Comparison of ENCODE assay signal across 12 cellular contexts in the genomic region with DNA sequence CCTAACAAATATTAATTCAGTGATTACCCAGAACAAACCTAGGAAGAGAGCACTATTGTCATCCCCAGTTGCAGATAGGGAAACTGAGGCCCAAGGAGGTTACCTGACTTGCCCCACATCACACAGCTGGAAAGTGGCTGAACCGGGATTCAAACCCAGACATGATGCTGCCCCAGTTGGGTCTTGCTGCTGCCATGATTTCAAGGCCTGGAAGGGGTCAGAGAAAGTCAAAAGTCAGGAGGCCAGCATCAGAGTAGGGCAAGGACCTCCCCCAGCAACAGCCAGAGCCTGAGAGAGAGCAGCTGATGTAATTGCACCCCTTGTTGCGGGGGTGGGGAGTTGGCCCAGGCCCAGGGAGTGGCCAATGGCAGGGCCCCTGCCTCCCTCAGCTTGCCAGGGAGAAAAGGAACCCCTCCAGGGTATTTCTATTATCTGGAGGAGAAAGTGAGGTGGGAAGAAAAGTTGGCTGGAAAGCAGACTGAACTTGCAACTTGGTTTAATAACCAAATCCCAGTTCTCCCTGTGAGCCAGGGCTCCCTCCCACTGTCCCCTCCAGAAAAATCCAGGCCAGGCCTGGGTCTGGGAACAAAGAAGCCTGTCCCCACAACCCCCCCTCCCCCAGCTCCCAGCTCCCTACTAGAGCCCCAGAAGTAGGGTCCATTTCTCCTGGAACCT.
DNase-seq lines count a peak whose midpoint lies in the region; ATAC-seq, FAIRE-seq and TF ChIP-seq lines count a peak whose summit lies in the region.
"Had no signal": no experiment of that assay in that cellular context is flagged by ENCODE, and none has a peak within 500 bp of the region (broad histone marks: within the 10 kb centered on the region; RNA-seq: fewer than 3 reads in every experiment).

No MANE protein-coding gene starts in this region.

- no peak overlapping the region for H2BK5ac ChIP-seq in H9 (ENCODE audit: insufficient read length, low read length)

- H4K8ac ChIP-seq in H9 (replicated peaks; ENCODE audit: insufficient read length, low read depth, low read length), result no peak overlapping the region

- intact Hi-C loops in GM12878 (cut with micrococcal nuclease; ENCODE audit: unreplicated experiment) (no loop called here), stomach (cut with DNase I; ENCODE audit: low total_unique reads) (no loop called here)

- peaks cover 2% of the 10 kb centered on the region; the same call in 1 of the 2 replicates for H3K27me3 Mint-ChIP-seq in H9 (ENCODE audit: low read depth)

- no peak overlapping the region for H2BK15ac ChIP-seq in H9 (ENCODE audit: low read depth, low read length)

- POLR2A ChIA-PET in GM12878 (lab: Charles Lee), result interaction anchor here (0.6 to 1.4 kb wide), 2 partner anchors 10 to 15 kb away, joined by 4 read pairs; no protein-coding TSS in a partner anchor

- H2AK5ac ChIP-seq in H9 (ENCODE audit: insufficient read length, low read length), result no peak overlapping the region

- no peak overlapping the region for H3T11ph ChIP-seq in H9 (ENCODE audit: low read length)

- H3K27me3 ChIP-seq in H9 (ENCODE audit: insufficient read depth, low read length) (no peaks in the 10 kb centered on the region), GM12878 (replicated peaks in 1 of 2; ENCODE audit: control insufficient read depth in 2 of 2, insufficient read depth in 2 of 2, low read length in 1 of 2) (no peaks in the 10 kb centered on the region), iPS-20b (ENCODE audit: insufficient read depth, low read length) (no peaks in the 10 kb centered on the region), stomach (no peaks in the 10 kb centered on the region)
- H3K27me3 ChIP-seq: foreskin keratinocyte had no signal

- no peak overlapping the region for H3K4ac ChIP-seq in H9 (ENCODE audit: low read depth, low read length)

- no peak overlapping the region for H3K14ac ChIP-seq in H9 (ENCODE audit: insufficient read depth, low read length)

- no peaks in the 10 kb centered on the region for H3K36me3 Mint-ChIP-seq in H9 (ENCODE audit: insufficient read depth in 1 of 3, low read depth in 3 of 3)

- no peak overlapping the region for H3K56ac ChIP-seq in H9 (ENCODE audit: insufficient read length, low read depth, low read length)

- no peak overlapping the region for H3K9ac ChIP-seq in H9 (ENCODE audit: extremely low read depth, insufficient read length, low read length)
- no peak overlapping the region for H3K9ac ChIP-seq in GM12878 (ENCODE audit: control insufficient read depth, insufficient read depth, low read length)
- peak overlapping the region; percentile 25; the same call in 1 of the 2 replicates for H3K9ac ChIP-seq in iPS-20b (ENCODE audit: low read depth, low read length)

- no peak overlapping the region for H2BK12ac ChIP-seq in H9 (ENCODE audit: insufficient read length, low read depth, low read length)

- no peak overlapping the region for H2BK20ac ChIP-seq in H9 (ENCODE audit: low read depth, low read length, poor library complexity, severe bottlenecking)

- H3K23me2 ChIP-seq in H9 (ENCODE audit: insufficient read length, low read depth, low read length, poor library complexity, severe bottlenecking), result no peaks in the 10 kb centered on the region

- H3K4me2 ChIP-seq in H9 (ENCODE audit: insufficient read depth, insufficient read length, low read length), result no peak overlapping the region
- no peak overlapping the region for H3K4me2 ChIP-seq in GM12878 (ENCODE audit: control insufficient read depth, insufficient read depth)

- H3K4me3 ChIP-seq in GM12878, result no peak overlapping the region
- no peak overlapping the region for H3K4me3 ChIP-seq in iPS-20b (ENCODE audit: low read length)
- H3K4me3 ChIP-seq in stomach, result no peak overlapping the region

- H3K4me1 Mint-ChIP-seq in H9, result peaks cover 40 to 42% of the 10 kb centered on the region in 2 experiments

- no peak overlapping the region for H3K4me3 Mint-ChIP-seq in H9

- RAD21 ChIA-PET in GM12878 (lab: Charles Lee; ENCODE audit: unreplicated experiment), result interaction anchor here (0.6 to 1.6 kb wide), 4 partner anchors 30 to 136 kb away, joined by 3 to 5 read pairs (median 3); no protein-coding TSS in a partner anchor

- peak overlapping the region in 1 of 3 experiments; percentile 46; a peak in 3 of 7 replicates for H3K27ac Mint-ChIP-seq in H9

- no peak overlapping the region for H2BK120ac ChIP-seq in H9 (ENCODE audit: low read depth, low read length, poor library complexity, severe bottlenecking)

- TF ChIP-seq POLR2A in GM12878 (IDR thresholded peaks at IDR 0.05; ENCODE audit: low read depth, low read length) (no peak), stomach (IDR thresholded peaks at IDR 0.05) (no peak)

- H2AFZ ChIP-seq in H9 (ENCODE audit: low read length) (no peak overlapping the region), GM12878 (ENCODE audit: control insufficient read depth, low read depth, low read length) (no peak overlapping the region)

- H3K18ac ChIP-seq in H9 (ENCODE audit: insufficient read length, low read depth, low read length), result no peak overlapping the region

- H3K79me2 ChIP-seq in H9 (ENCODE audit: insufficient read depth, low read length), result no peaks in the 10 kb centered on the region
- H3K79me2 ChIP-seq in GM12878 (ENCODE audit: control insufficient read depth, insufficient read depth, low read length), result no peaks in the 10 kb centered on the region

- H4K91ac ChIP-seq in H9 (ENCODE audit: insufficient read length, low read depth, low read length), result no peak overlapping the region

- in situ Hi-C loops in GM12878 (cut with MboI), result no loop called here

- CTCF ChIA-PET in GM12878 (lab: Yijun Ruan, JAX), result interaction anchor here (0.9 to 1.9 kb wide), 3 partner anchors 12 to 275 kb away, joined by 3 to 6 read pairs (median 3); no protein-coding TSS in a partner anchor

- DNase-seq in H9 (peak; percentile 59), GM12878 (ENCODE audit: low read depth, low spot score) (no peak), stomach (no peak), germinal center (ENCODE audit: low spot score) (no peak), activated T-cell treated with anti-CD3 and anti-CD28 coated beads for 4 hours (no peak), NOMO-1 treated with dmso at 0.1 percent for 144 hours (lab: John Stamatoyannopoulos, UW; ENCODE audit: unreplicated experiment) (no peak)
- DNase-seq: activated effector memory CD4-positive, alpha-beta T cell treated with Interleukin-2 at 50 U/mL for 16 hours; foreskin keratinocyte; NCI-H187 had no signal

- BruUV-seq in GM12878 (replicated peaks; lab: Mats Ljungman, UMichigan), result no TSS peak

- no CpG with 5 or more reads among the region's 2 CpGs for WGBS in H9 (ENCODE audit: extremely low coverage, insufficient read length, low lambda C conversion rate)
- WGBS in GM12878 (ENCODE audit: insufficient coverage, insufficient replicate concordance, low lambda C conversion rate, missing lambda C conversion rate), result 0% methylated on average over 2 of the region's 2 CpGs
- WGBS in stomach, 5 donors, result 63 to 85% (median 76%) methylated on average over 2 of the region's 2 CpGs

- H3K23ac ChIP-seq in H9 (ENCODE audit: insufficient read length, low read depth, low read length), result no peak overlapping the region

- SMC1A ChIA-PET in GM12878 (lab: Charles Lee; ENCODE audit: uncharacterized antibody, unreplicated experiment), result no interaction called here

- H4K20me1 ChIP-seq in H9 (ENCODE audit: control insufficient read depth, insufficient read depth, insufficient read length) (no peaks in the 10 kb centered on the region), GM12878 (ENCODE audit: control insufficient read depth, insufficient read depth) (no peaks in the 10 kb centered on the region)

- H3K4me1 ChIP-seq in H9 (ENCODE audit: insufficient read depth, low read length), result peaks cover 10% of the 10 kb centered on the region; the same call in 1 of the 2 replicates
- no peaks in the 10 kb centered on the region for H3K4me1 ChIP-seq in GM12878 (ENCODE audit: control insufficient read depth, insufficient read depth, low read length)
- peaks cover 22% of the 10 kb centered on the region for H3K4me1 ChIP-seq in iPS-20b (ENCODE audit: insufficient read depth, low read length)
- H3K4me1 ChIP-seq in stomach, result peaks cover 14 to 42% (median 26%) of the 10 kb centered on the region in 4 donors

- no peak for FAIRE-seq in GM12878 (lab: Jason Lieb, UNC)

- H3K79me1 ChIP-seq in H9 (ENCODE audit: insufficient read depth, low read depth, low read length, poor library complexity, severe bottlenecking), result no peaks in the 10 kb centered on the region

- H4K5ac ChIP-seq in H9 (ENCODE audit: insufficient read length, low read depth, low read length), result no peak overlapping the region

- ATAC-seq in GM12878, result peak; percentile 72
- no peak for ATAC-seq in HG03280 (IDR thresholded peaks at IDR 0.05; ENCODE audit: unreplicated experiment)
- ATAC-seq: foreskin keratinocyte had no signal

- TF ChIP-seq EP300 in GM12878 (IDR thresholded peaks at IDR 0.05; ENCODE audit: borderline replicate concordance in 1 of 2, control insufficient read depth in 1 of 2, low read depth in 2 of 2, low read length in 2 of 2), result no peak
- TF ChIP-seq EP300 in stomach (IDR thresholded peaks at IDR 0.05), result no peak

- H3K9me3 ChIP-seq in H9 (ENCODE audit: control insufficient read depth, low read depth, low read length), result no peaks in the 10 kb centered on the region
- no peaks in the 10 kb centered on the region; the same call in 2 of the 3 replicates for H3K9me3 ChIP-seq in GM12878 (replicated peaks; ENCODE audit: control insufficient read depth, insufficient read depth, low read length)
- no peaks in the 10 kb centered on the region for H3K9me3 ChIP-seq in iPS-20b (ENCODE audit: insufficient read depth, low read depth, low read length)
- no peaks in the 10 kb centered on the region for H3K9me3 ChIP-seq in stomach
- H3K9me3 ChIP-seq: neutrophil had no signal

- TF ChIP-seq CTCF in H9 (conservative IDR thresholded peaks at IDR 0.05) (no peak), GM12878 (IDR thresholded peaks at IDR 0.05 in 2 of 3, conservative IDR thresholded peaks at IDR 0.05 in 1 of 3; ENCODE audit: control insufficient read depth in 2 of 3, extremely low read depth in 1 of 3, insufficient read depth in 1 of 3, low read depth in 3 of 3, low read length in 3 of 3) (no peak), stomach (IDR thresholded peaks at IDR 0.05) (no peak)

- no peaks in the 10 kb centered on the region for H3K9me3 Mint-ChIP-seq in H9

- TF ChIP-seq RAD21 in GM12878 (IDR thresholded peaks at IDR 0.05; ENCODE audit: insufficient read depth, low read depth, low read length), result no peak

- H3K36me3 ChIP-seq in GM12878 (ENCODE audit: control insufficient read depth in 2 of 2, insufficient read depth in 2 of 2, low read length in 1 of 2) (no peaks in the 10 kb centered on the region), iPS-20b (ENCODE audit: insufficient read depth, low read depth, low read length) (no peaks in the 10 kb centered on the region), stomach (no peaks in the 10 kb centered on the region)
- H3K36me3 ChIP-seq: neutrophil had no signal

- H3K27ac ChIP-seq in H9 (ENCODE audit: insufficient read length, low read depth, low read length), result no peak overlapping the region
- no peak overlapping the region for H3K27ac ChIP-seq in GM12878 (ENCODE audit: control insufficient read depth, insufficient read depth)
- H3K27ac ChIP-seq in iPS-20b (ENCODE audit: low read length), result no peak overlapping the region
- peak overlapping the region in 4 of 5 donors; percentile 6 to 68 (median 50) for H3K27ac ChIP-seq in stomach
- H3K27ac ChIP-seq: neutrophil had no signal

TF ChIP-seq in GM12878, 131 proteins besides CTCF, POLR2A, EP300 and RAD21 (continues in another document):
- TF ChIP-seq FOXM1 (IDR thresholded peaks at IDR 0.05; ENCODE audit: low read depth, low read length), result no peak

Comparison
In these comparisons a context has a peak if more than half of its experiments do, and no peak if none do; other contexts are left out.
1. H3K27ac ChIP-seq: peak in stomach (4 of 5); none in H9 (single experiment), GM12878 (single experiment) and iPS-20b (single experiment).